In genomic region chr13:45335397-45336024, GRCh38 we compare ENCODE assay signal across 10 cellular contexts. TPM values are rescaled to one million over a fixed set of nuclear protein-coding genes. Genes with fewer than 3 reads are reported as not detected.
A peak's percentile ranks its signal among the peaks of the same experiment; 100 is the strongest.
DNase-seq lines count a peak whose midpoint lies in the region; ATAC-seq and TF ChIP-seq lines count a peak whose summit lies in the region.
"Had no signal": no experiment of that assay in that cellular context is flagged by ENCODE, and none has a peak within 500 bp of the region (broad histone marks: within the 10 kb centered on the region; RNA-seq: fewer than 3 reads in every experiment).

No MANE protein-coding gene starts in this region.

- peak overlapping the region; percentile 35 to 100 (median 99); a peak in 21 of 22 replicates for H3K9ac ChIP-seq in BLaER1 treated with 17β-estradiol and CSF1 and Interleukin-3, amounts not matched to agents 10 nM and 100 nM
- H3K9ac ChIP-seq in GM23248 (no peak overlapping the region), neuronal stem cell (ENCODE audit: low read depth, low read length, poor library complexity) (no peak overlapping the region)

- 55 to 65% methylated on average over 3 of the region's 3 CpGs for WGBS in GM23248 (ENCODE audit: low coverage in 1 of 2, low lambda C conversion rate in 2 of 2, missing lambda C conversion rate in 2 of 2), 2 experiments
- WGBS in neuronal stem cell (ENCODE audit: extremely low coverage in 2 of 2, insufficient read length in 2 of 2, insufficient replicate concordance in 1 of 2), 2 donors: no CpG with 5 or more reads among the region's 3 CpGs

- H3K14ac ChIP-seq in neuronal stem cell (ENCODE audit: low read length): no peak overlapping the region

- H3K27ac Mint-ChIP-seq in activated CD8-positive, alpha-beta T cell treated with anti-CD3 and anti-CD28 coated beads for 36 hours: peak overlapping the region; percentile 60

- peaks cover 50% of the 10 kb centered on the region for H3K79me2 ChIP-seq in GM23248 (ENCODE audit: insufficient read depth)

- peaks cover 67% of the 10 kb centered on the region for H3K36me3 Mint-ChIP-seq in activated CD8-positive, alpha-beta T cell treated with anti-CD3 and anti-CD28 coated beads for 36 hours (ENCODE audit: low read depth)

- H2AK5ac ChIP-seq in neuronal stem cell (ENCODE audit: low read depth, low read length): no peak overlapping the region

- H3F3A ChIP-seq in GM23248 (ENCODE audit: insufficient read depth): peaks cover 93% of the 10 kb centered on the region

- H3K9me2 ChIP-seq in GM23248 (ENCODE audit: insufficient read depth): no peaks in the 10 kb centered on the region

- no peak for TF ChIP-seq CTCF in activated CD8-positive, alpha-beta T cell treated with anti-CD3 and anti-CD28 coated beads for 36 hours (IDR thresholded peaks at IDR 0.05)
- TF ChIP-seq CTCF in lower lobe of right lung (IDR thresholded peaks at IDR 0.05): no peak

- peaks cover 52 to 78% (median 72%) of the 10 kb centered on the region in 11 experiments for H3K36me3 ChIP-seq in BLaER1 treated with 17β-estradiol and CSF1 and Interleukin-3, amounts not matched to agents 10 nM and 100 nM
- H3K36me3 ChIP-seq in GM23248 (ENCODE audit: low read depth): peaks cover 59% of the 10 kb centered on the region
- H3K36me3 ChIP-seq in lower lobe of right lung: peaks cover 70% of the 10 kb centered on the region
- peaks cover 32 to 67% of the 10 kb centered on the region in 2 donors for H3K36me3 ChIP-seq in neuronal stem cell (replicated peaks in 1 of 2; ENCODE audit: control insufficient read depth in 2 of 2, insufficient read depth in 2 of 2, low read length in 2 of 2)

- peaks cover 70 to 89% (median 77%) of the 10 kb centered on the region in 11 experiments for H4K20me1 ChIP-seq in BLaER1 treated with 17β-estradiol and CSF1 and Interleukin-3, amounts not matched to agents 10 nM and 100 nM
- H4K20me1 ChIP-seq in GM23248 (ENCODE audit: insufficient read depth): peaks cover 72% of the 10 kb centered on the region

- no peak for DNase-seq in GM23248
- no peak for DNase-seq in activated CD8-positive, alpha-beta T cell treated with anti-CD3 and anti-CD28 coated beads for 36 hours
- DNase-seq in lower lobe of right lung: no peak
- DNase-seq in inferior parietal cortex (ENCODE audit: extremely low spot score): no peak
- no peak for DNase-seq in neuronal stem cell (ENCODE audit: low spot score)
- DNase-seq: effector CD4-positive, alpha-beta T cell; NCI-H748 treated with DMSO at 0.1 percent for 48 hours had no signal

- no peak overlapping the region for H2BK15ac ChIP-seq in neuronal stem cell (ENCODE audit: low read length)

- no peak overlapping the region for H3K23ac ChIP-seq in neuronal stem cell (ENCODE audit: low read depth, low read length, poor library complexity)

- no peak overlapping the region for H2BK120ac ChIP-seq in neuronal stem cell (ENCODE audit: low read depth, low read length)

- H3K79me1 ChIP-seq in neuronal stem cell (ENCODE audit: low read depth, low read length): no peaks in the 10 kb centered on the region

- no peaks in the 10 kb centered on the region for H3K27me3 ChIP-seq in BLaER1 treated with 17β-estradiol and CSF1 and Interleukin-3, amounts not matched to agents 10 nM and 100 nM
- H3K27me3 ChIP-seq in GM23248 (replicated peaks; ENCODE audit: insufficient read depth): no peaks in the 10 kb centered on the region
- H3K27me3 ChIP-seq in lower lobe of right lung (ENCODE audit: low read depth): no peaks in the 10 kb centered on the region
- no peaks in the 10 kb centered on the region for H3K27me3 ChIP-seq in neuronal stem cell (ENCODE audit: control insufficient read depth in 3 of 3, insufficient read depth in 3 of 3, low read depth in 1 of 3, low read length in 3 of 3)

- H3K4me1 ChIP-seq in BLaER1 treated with 17β-estradiol and CSF1 and Interleukin-3, amounts not matched to agents 10 nM and 100 nM: peaks cover 85 to 90% (median 87%) of the 10 kb centered on the region in 10 experiments
- H3K4me1 ChIP-seq in GM23248 (ENCODE audit: insufficient read depth) (peaks cover 81% of the 10 kb centered on the region), lower lobe of right lung (peaks cover 83% of the 10 kb centered on the region), neuronal stem cell (ENCODE audit: control insufficient read depth in 2 of 2, insufficient read depth in 1 of 2, low read depth in 1 of 2, low read length in 2 of 2) (peaks cover 3 to 13% of the 10 kb centered on the region in 2 donors)

- no peaks in the 10 kb centered on the region for H3K27me3 Mint-ChIP-seq in activated CD8-positive, alpha-beta T cell treated with anti-CD3 and anti-CD28 coated beads for 36 hours

- POLR2A ChIA-PET in activated CD8-positive, alpha-beta T cell treated with anti-CD3 and anti-CD28 coated beads for 36 hours (lab: Charles Lee): interaction anchor here (0.8 to 6.0 kb wide), 4 partner anchors 12 to 61 kb away, joined by 4 to 40 read pairs (median 6); no protein-coding TSS in a partner anchor

- H3K9me3 Mint-ChIP-seq in activated CD8-positive, alpha-beta T cell treated with anti-CD3 and anti-CD28 coated beads for 36 hours: no peaks in the 10 kb centered on the region

- H2BK5ac ChIP-seq in neuronal stem cell (ENCODE audit: low read length): no peak overlapping the region

- H3K9me3 ChIP-seq in BLaER1 treated with 17β-estradiol and CSF1 and Interleukin-3, amounts not matched to agents 10 nM and 100 nM (replicated peaks in 1 of 11): peaks cover 0 to 7% (median 0%) of the 10 kb centered on the region in 11 experiments; a peak in 3 of 22 replicates
- H3K9me3 ChIP-seq in GM23248 (ENCODE audit: low read depth): no peaks in the 10 kb centered on the region
- H3K9me3 ChIP-seq in lower lobe of right lung: no peaks in the 10 kb centered on the region
- no peaks in the 10 kb centered on the region for H3K9me3 ChIP-seq in neuronal stem cell (replicated peaks in 1 of 2; ENCODE audit: control insufficient read depth in 2 of 2, insufficient read depth in 1 of 2, low read depth in 1 of 2, low read length in 2 of 2)

- intact Hi-C loops in activated CD8-positive, alpha-beta T cell treated with anti-CD3 and anti-CD28 coated beads for 36 hours (cut with micrococcal nuclease): no loop called here
- intact Hi-C loops in lower lobe of right lung (cut with DNase I): no loop called here

- in situ Hi-C loops in GM23248 (cut with MboI): no loop called here

- H3K27ac ChIP-seq in BLaER1 treated with 17β-estradiol and CSF1 and Interleukin-3, amounts not matched to agents 10 nM and 100 nM: peak overlapping the region in 10 of 11 experiments; percentile 56 to 100 (median 88); a peak in 19 of 22 replicates
- H3K27ac ChIP-seq in GM23248 (0 out of 2 replicates have a peak overlapping the region, but pooled peaks have one; percentile 1), lower lobe of right lung (peak overlapping the region; percentile 2), neuronal stem cell (replicated peaks; ENCODE audit: low read length) (no peak overlapping the region)

- H3K4ac ChIP-seq in neuronal stem cell (ENCODE audit: low read length): no peak overlapping the region

- CTCF ChIA-PET in activated CD8-positive, alpha-beta T cell treated with anti-CD3 and anti-CD28 coated beads for 36 hours (lab: Charles Lee): interaction anchor here (0.7 to 1.7 kb wide), 2 partner anchors 25 to 289 kb away, joined by 3 to 5 read pairs; no protein-coding TSS in a partner anchor

- H3K4me3 ChIP-seq in BLaER1 treated with 17β-estradiol and CSF1 and Interleukin-3, amounts not matched to agents 10 nM and 100 nM: peak overlapping the region; percentile 0 to 95 (median 88); a peak in 18 of 20 replicates
- no peak overlapping the region for H3K4me3 ChIP-seq in GM23248
- no peak overlapping the region for H3K4me3 ChIP-seq in lower lobe of right lung
- no peak overlapping the region for H3K4me3 ChIP-seq in neuronal stem cell (ENCODE audit: low read length in 2 of 2)

- H3K18ac ChIP-seq in neuronal stem cell (ENCODE audit: low read length): no peak overlapping the region

- peaks cover 80% of the 10 kb centered on the region for H3K4me1 Mint-ChIP-seq in activated CD8-positive, alpha-beta T cell treated with anti-CD3 and anti-CD28 coated beads for 36 hours (ENCODE audit: low read depth)

- no peak overlapping the region for H2BK12ac ChIP-seq in neuronal stem cell (ENCODE audit: low read length)

- H4K91ac ChIP-seq in neuronal stem cell (ENCODE audit: low read depth, low read length, poor library complexity): no peak overlapping the region

- no peak overlapping the region for H2AFZ ChIP-seq in GM23248
- no peak overlapping the region for H2AFZ ChIP-seq in neuronal stem cell (ENCODE audit: low read length)

- H3K4me3 Mint-ChIP-seq in activated CD8-positive, alpha-beta T cell treated with anti-CD3 and anti-CD28 coated beads for 36 hours: peak overlapping the region; percentile 4

- no peak overlapping the region for H4K8ac ChIP-seq in neuronal stem cell (ENCODE audit: low read depth, low read length)

- peak overlapping the region; percentile 91 to 97 (median 93) for H3K4me2 ChIP-seq in BLaER1 treated with 17β-estradiol and CSF1 and Interleukin-3, amounts not matched to agents 10 nM and 100 nM
- H3K4me2 ChIP-seq in GM23248 (ENCODE audit: unreplicated experiment) (no peak overlapping the region), neuronal stem cell (ENCODE audit: insufficient read depth, low read length, poor library complexity, severe bottlenecking) (no peak overlapping the region)

- ATAC-seq in activated CD8-positive, alpha-beta T cell treated with anti-CD3 and anti-CD28 coated beads for 36 hours: no peak
- no peak for ATAC-seq in lower lobe of right lung
- ATAC-seq in GM19351 (IDR thresholded peaks at IDR 0.05; ENCODE audit: unreplicated experiment): no peak
- no peak for ATAC-seq in HG02970 (IDR thresholded peaks at IDR 0.05; ENCODE audit: low FRiP score, unreplicated experiment)

RNA-seq across cellular contexts. Expression of gene TPT1, which starts 5.5 kb away (rescaled TPM):
- total RNA-seq in GM23248 (2014; rRNA removed; shearing (Covaris generic)): 2,021 and 2,164 TPM in 2 replicates
- polyA plus RNA-seq in GM23248 (2016; fragmentation: Nextera tagmentation; extraction: Ambion mirVana): 1,100 and 1,151 TPM in 2 replicates
- total RNA-seq in activated CD8-positive, alpha-beta T cell treated with anti-CD3 and anti-CD28 coated beads for 36 hours: 1,000 to 10,000 TPM; 3,533 to 3,563 TPM
- 5,010 TPM for total RNA-seq in lower lobe of right lung
- polyA plus RNA-seq in neuronal stem cell (2013, experiment 1 of 2): 2,914 TPM
- polyA plus RNA-seq in neuronal stem cell (2013, experiment 2 of 2): 3,114 TPM

Comparison
In these comparisons a context has a peak if more than half of its experiments do, and no peak if none do; other contexts are left out.
1. H3K4me2 ChIP-seq: peak in BLaER1 treated with 17β-estradiol and CSF1 and Interleukin-3, amounts not matched to agents 10 nM and 100 nM (11 of 11); none in GM23248 (single experiment) and neuronal stem cell (single experiment).
2. H3K4me3 ChIP-seq: peak in BLaER1 treated with 17β-estradiol and CSF1 and Interleukin-3, amounts not matched to agents 10 nM and 100 nM (10 of 10); none in GM23248 (single experiment), lower lobe of right lung (single experiment) and neuronal stem cell (0 of 2).
3. H3K9ac ChIP-seq: peak in BLaER1 treated with 17β-estradiol and CSF1 and Interleukin-3, amounts not matched to agents 10 nM and 100 nM (11 of 11); none in GM23248 (single experiment) and neuronal stem cell (single experiment).